ENCODE assay signal across 19 cellular contexts in the genomic region with DNA sequence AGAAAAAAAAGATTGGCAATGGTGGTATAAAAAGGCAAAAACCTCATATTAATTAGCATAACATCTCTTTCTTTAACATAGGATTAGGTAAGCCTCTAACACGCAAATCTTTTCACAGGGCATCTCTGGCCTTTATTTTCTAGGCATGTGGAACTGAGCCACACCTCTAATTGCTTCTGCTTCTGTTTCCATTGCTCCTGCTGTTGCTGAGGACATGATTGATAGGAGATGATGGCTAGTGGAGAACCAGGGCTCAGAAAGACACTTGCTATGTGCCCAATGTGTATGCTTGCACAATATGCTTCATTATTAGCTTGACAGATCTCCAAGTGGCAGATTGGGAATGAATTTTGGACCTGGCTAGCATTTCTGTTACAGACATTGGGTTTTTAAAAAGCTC.
"Had no signal": no experiment of that assay in that cellular context is flagged by ENCODE, and none has a peak within 500 bp of the region (broad histone marks: within the 10 kb centered on the region; RNA-seq: fewer than 3 reads in every experiment).

No MANE protein-coding gene starts in this region.

- DNase-seq: nephron progenitor cell; nucleus accumbens; pancreas; right cardiac atrium; right lobe of liver; sigmoid colon; small intestine; stimulated activated CD4-positive, alpha-beta T cell treated with anti-CD3 and anti-CD28 coated beads, Interleukin-15, amount 100 ng/mL, for 24 hours; stimulated activated CD4-positive, alpha-beta T cell treated with anti-CD3 and anti-CD28 coated beads, Interleukin-2, amount 100 ng/mL, for 24 hours; stimulated activated CD4-positive, alpha-beta T cell treated with anti-CD3 and anti-CD28 coated beads, Interleukin-2, amount 100 ng/mL, for 48 hours; stimulated activated CD4-positive, alpha-beta T cell treated with anti-CD3 and anti-CD28 coated beads, Interleukin-4, amount 100 ng/mL, for 24 hours; stimulated activated naive B cell treated with anti-CD40 and anti-IgM and Interleukin-4, amounts not matched to agents 10 μg/mL and 1 μg/mL and 100 μg/mL, for 72 hours; stimulated activated naive CD4-positive, alpha-beta T cell treated with Interleukin-2 at 50 U/mL for 16 hours; stomach; thyroid gland; trophoblast cell; upper lobe of left lung had no signal

- ATAC-seq: natural killer cell treated with Interleukin-12 subunit alpha and Interleukin-12 subunit beta and Interleukin-15 and Interleukin-18, amount 100 ng/mL, for 72 hours; pancreas; right cardiac atrium; right lobe of liver; stimulated activated effector memory CD8-positive, alpha-beta T cell treated with anti-CD3 and anti-CD28 coated beads, Interleukin-12 subunit alpha, Interleukin-12 subunit beta, amount 100 ng/mL, for 72 hours; stimulated activated naive B cell treated with anti-CD40 and anti-IgM and Interleukin-4, amounts not matched to agents 10 μg/mL and 1 μg/mL and 100 μg/mL, for 72 hours had no signal
